9 cellular contexts compared by ENCODE assay signal in genomic region chr1:98749152-98749756, GRCh38.
DNase-seq lines count a peak whose midpoint lies in the region; ATAC-seq and TF ChIP-seq lines count a peak whose summit lies in the region.
"Had no signal": no experiment of that assay in that cellular context is flagged by ENCODE, and none has a peak within 500 bp of the region (broad histone marks: within the 10 kb centered on the region; RNA-seq: fewer than 3 reads in every experiment).

No MANE protein-coding gene starts in this region.

- ATAC-seq in GM21717 (IDR thresholded peaks at IDR 0.05; ENCODE audit: unreplicated experiment) (no peak), GM21423 (IDR thresholded peaks at IDR 0.05; ENCODE audit: unreplicated experiment) (no peak)
- no peak for ATAC-seq in stimulated activated memory B cell treated with anti-CD40 and anti-IgM and Interleukin-4, amounts not matched to agents 10 μg/mL and 1 μg/mL and 100 μg/mL, for 72 hours

- H3K4me3 ChIP-seq in AG09309 (ENCODE audit: control insufficient read depth, low read depth, low read length) (no peak overlapping the region), fibroblast of pulmonary artery (replicated peaks; ENCODE audit: low read depth, low read length) (no peak overlapping the region)
- H3K4me3 ChIP-seq: HAP-1 had no signal

- in situ Hi-C loops in GM13977 (cut with MboI; ENCODE audit: low pct_unique_long_range_greater_than_20kb, low sequenced_read_pairs, unreplicated experiment), result no loop called here

- DNase-seq in AG09309 (ENCODE audit: low read depth) (no peak), GM13977 (ENCODE audit: low spot score) (no peak), NCI-H82 treated with DMSO at 0.1 percent for 48 hours (lab: John Stamatoyannopoulos, UW; ENCODE audit: unreplicated experiment) (peak; percentile 94), fibroblast of pulmonary artery (ENCODE audit: low read depth) (peak; percentile 20)
- DNase-seq in activated naive CD8-positive, alpha-beta T cell treated with anti-CD3 and anti-CD28 coated beads for 36 hours, result no peak

- no peaks in the 10 kb centered on the region for H3K9me3 Mint-ChIP-seq in activated naive CD8-positive, alpha-beta T cell treated with anti-CD3 and anti-CD28 coated beads for 36 hours
- no peaks in the 10 kb centered on the region for H3K9me3 Mint-ChIP-seq in stimulated activated memory B cell treated with anti-CD40 and anti-IgM and Interleukin-4, amounts not matched to agents 10 μg/mL and 1 μg/mL and 100 μg/mL, for 72 hours

- H3K4me1 Mint-ChIP-seq in activated naive CD8-positive, alpha-beta T cell treated with anti-CD3 and anti-CD28 coated beads for 36 hours, result no peaks in the 10 kb centered on the region
- no peaks in the 10 kb centered on the region for H3K4me1 Mint-ChIP-seq in stimulated activated memory B cell treated with anti-CD40 and anti-IgM and Interleukin-4, amounts not matched to agents 10 μg/mL and 1 μg/mL and 100 μg/mL, for 72 hours

- H3K36me3 Mint-ChIP-seq in activated naive CD8-positive, alpha-beta T cell treated with anti-CD3 and anti-CD28 coated beads for 36 hours, result no peaks in the 10 kb centered on the region
- no peaks in the 10 kb centered on the region for H3K36me3 Mint-ChIP-seq in stimulated activated memory B cell treated with anti-CD40 and anti-IgM and Interleukin-4, amounts not matched to agents 10 μg/mL and 1 μg/mL and 100 μg/mL, for 72 hours

- peaks cover under 1% of the 10 kb centered on the region for H3K27me3 Mint-ChIP-seq in activated naive CD8-positive, alpha-beta T cell treated with anti-CD3 and anti-CD28 coated beads for 36 hours
- H3K27me3 Mint-ChIP-seq in stimulated activated memory B cell treated with anti-CD40 and anti-IgM and Interleukin-4, amounts not matched to agents 10 μg/mL and 1 μg/mL and 100 μg/mL, for 72 hours, result no peaks in the 10 kb centered on the region

- no peak overlapping the region for H3K4me3 Mint-ChIP-seq in activated naive CD8-positive, alpha-beta T cell treated with anti-CD3 and anti-CD28 coated beads for 36 hours
- H3K4me3 Mint-ChIP-seq in stimulated activated memory B cell treated with anti-CD40 and anti-IgM and Interleukin-4, amounts not matched to agents 10 μg/mL and 1 μg/mL and 100 μg/mL, for 72 hours, result no peak overlapping the region

- no peak overlapping the region for H3K27ac Mint-ChIP-seq in activated naive CD8-positive, alpha-beta T cell treated with anti-CD3 and anti-CD28 coated beads for 36 hours
- no peak overlapping the region for H3K27ac Mint-ChIP-seq in stimulated activated memory B cell treated with anti-CD40 and anti-IgM and Interleukin-4, amounts not matched to agents 10 μg/mL and 1 μg/mL and 100 μg/mL, for 72 hours

- peak; percentile 27 for TF ChIP-seq CTCF in AG09309 (IDR thresholded peaks at IDR 0.05; ENCODE audit: control insufficient read depth, insufficient read depth, low read depth, low read length, missing control alignments)
- peak; percentile 37 for TF ChIP-seq CTCF in GM13977 (IDR thresholded peaks at IDR 0.05; ENCODE audit: extremely low read depth, insufficient read depth, missing control alignments)
- peak; percentile 49 for TF ChIP-seq CTCF in fibroblast of pulmonary artery (IDR thresholded peaks at IDR 0.05; ENCODE audit: low read length, missing control alignments)

Comparison
In these comparisons a context has a peak if more than half of its experiments do, and no peak if none do; other contexts are left out.
1. DNase-seq: peak in NCI-H82 treated with DMSO at 0.1 percent for 48 hours (single experiment) and fibroblast of pulmonary artery (single experiment); none in AG09309 (single experiment), GM13977 (single experiment) and activated naive CD8-positive, alpha-beta T cell treated with anti-CD3 and anti-CD28 coated beads for 36 hours (single experiment).
2. Peak in every context shown above with its lines, with median percentiles within 50 percentile points of each other: CTCF ChIP-seq.